ENCODE assay signal across 12 cellular contexts in genomic region chr18:659597-659996, GRCh38. TPM values are rescaled to one million over a fixed set of nuclear protein-coding genes. Genes with fewer than 3 reads are reported as not detected.
DNase-seq lines count a peak whose midpoint lies in the region; ATAC-seq and TF ChIP-seq lines count a peak whose summit lies in the region.
"Had no signal": no experiment of that assay in that cellular context is flagged by ENCODE, and none has a peak within 500 bp of the region (broad histone marks: within the 10 kb centered on the region; RNA-seq: fewer than 3 reads in every experiment).

No MANE protein-coding gene starts in this region.

- no peak for DNase-seq in WTC11 (ENCODE audit: low spot score)
- no peak for DNase-seq in immature natural killer cell
- no peak for DNase-seq in activated CD4-positive, CD25-positive, alpha-beta regulatory T cell treated with anti-CD3 and anti-CD28 coated beads, Interleukin-2, amount 50 U/mL, for 72 hours
- no peak for DNase-seq in inferior parietal cortex (ENCODE audit: extremely low spot score)
- DNase-seq in occipital lobe (lab: John Stamatoyannopoulos, UW) = no peak
- no peak for DNase-seq in GM19240 (ENCODE audit: insufficient read length, low spot score)
- DNase-seq: caudate nucleus, hypothalamus, psoas muscle, stomach had no signal

- H3K4me2 ChIP-seq in BLaER1 = peak overlapping the region; percentile 76

- H3K9ac ChIP-seq in BLaER1 = peak overlapping the region; percentile 97; the same call in 1 of the 2 replicates

- H3K27me3 ChIP-seq in BLaER1 = no peaks in the 10 kb centered on the region

- peaks cover 46% of the 10 kb centered on the region for H3K36me3 Mint-ChIP-seq in WTC11
- no peaks in the 10 kb centered on the region for H3K36me3 Mint-ChIP-seq in immature natural killer cell

- peak overlapping the region; percentile 96 for H3K4me3 ChIP-seq in BLaER1
- H3K4me3 ChIP-seq in GM08714 (ENCODE audit: low read length) = peak overlapping the region; percentile 82; the same call in 1 of the 2 replicates
- H3K4me3 ChIP-seq: psoas muscle had no signal

- peaks cover 35% of the 10 kb centered on the region for H3K36me3 ChIP-seq in BLaER1
- H3K36me3 ChIP-seq: stomach had no signal

- no peak for ATAC-seq in WTC11
- ATAC-seq: psoas muscle had no signal

- H3K27me3 Mint-ChIP-seq in WTC11 (ENCODE audit: low read depth) (no peaks in the 10 kb centered on the region), immature natural killer cell (ENCODE audit: low read depth in 3 of 3) (peaks cover 1 to 11% (median 4%) of the 10 kb centered on the region in 3 donors)

- H3K27ac ChIP-seq in BLaER1 = no peak overlapping the region; the same call in 1 of the 2 replicates
- H3K27ac ChIP-seq: psoas muscle, stomach had no signal

- CTCF ChIA-PET in WTC11 (lab: Charles Lee) = interaction anchor here (0.6 to 3.4 kb wide), 2 partner anchors 32 to 35 kb away, joined by 3 to 30 read pairs; no protein-coding TSS in a partner anchor

- H3K4me3 Mint-ChIP-seq in WTC11 (peak overlapping the region; percentile 88), immature natural killer cell (peak overlapping the region; percentile 33 to 96 (median 89))

- H4K20me1 ChIP-seq in BLaER1 = no peaks in the 10 kb centered on the region

- H3K4me1 Mint-ChIP-seq in WTC11 (peaks cover 29% of the 10 kb centered on the region), immature natural killer cell (peaks cover 15 to 20% of the 10 kb centered on the region in 2 donors)

- POLR2A ChIA-PET in WTC11 (lab: Charles Lee) = no interaction called here

- no peak for TF ChIP-seq CTCF in WTC11 (IDR thresholded peaks at IDR 0.05)

- H3K27ac Mint-ChIP-seq in WTC11 (no peak overlapping the region; the same call in 1 of the 2 replicates), immature natural killer cell (peak overlapping the region in 1 of 6 donors; percentile 75)

- peaks cover 27% of the 10 kb centered on the region for H3K9me3 ChIP-seq in BLaER1
- H3K9me3 ChIP-seq: psoas muscle, stomach had no signal

- H3K4me1 ChIP-seq in BLaER1 = peaks cover 22% of the 10 kb centered on the region

- H3K9me3 Mint-ChIP-seq in WTC11 (peaks cover 9% of the 10 kb centered on the region), immature natural killer cell (peaks cover 0 to 4% (median 0%) of the 10 kb centered on the region in 6 donors)

TF ChIP-seq in WTC11, 78 proteins besides CTCF, POLR2A, EP300 and RAD21:
- TF ChIP-seq STAT6 (CRISPR knock-in tag; conservative IDR thresholded peaks at IDR 0.05; ENCODE audit: low read depth) = no peak

RNA-seq across cellular contexts. Expression of gene TYMS, which starts 2.1 kb away (rescaled TPM):
- 83.2 to 86.4 TPM (median 86.3 TPM) in 3 replicates for total RNA-seq in WTC11 (2021)
- polyA plus RNA-seq in immature natural killer cell = 10 to 100 TPM; 12.6 to 16.9 (median 14.5) TPM
- 2.0 TPM for total RNA-seq in occipital lobe

RNA-seq across cellular contexts. Expression of gene ENOSF1, which starts 52.8 kb away (rescaled TPM):
- total RNA-seq in WTC11 (2021) = 44.1 to 52.9 TPM (median 44.6 TPM) in 3 replicates
- polyA plus RNA-seq in immature natural killer cell = 1 to 10 TPM; 1.9 to 8.0 (median 4.3) TPM
- total RNA-seq in occipital lobe = 2.7 TPM

Comparison
In these comparisons a context has a peak if more than half of its experiments do, and no peak if none do; other contexts are left out.
1. RNA of gene TYMS, which starts 2.1 kb away (total RNA-seq): 83.2 to 86.4 TPM in WTC11; 2.0 TPM in occipital lobe (single experiment); every median in the first group is over 10 times any median in the second.
2. RNA of gene ENOSF1, which starts 52.8 kb away (total RNA-seq): 44.1 to 52.9 TPM in WTC11; 2.7 TPM in occipital lobe (single experiment); every median in the first group is over 10 times any median in the second.